In genomic region chr7:47787249-47788069, GRCh38 we compare ENCODE assay signal across 1 cellular context.
TF ChIP-seq lines count a peak whose summit lies in the region.

No MANE protein-coding gene starts in this region.

TF ChIP-seq in H1, 55 proteins besides CTCF, POLR2A, EP300 and RAD21:
- no peak for TF ChIP-seq RFX5 (IDR thresholded peaks at IDR 0.05; ENCODE audit: borderline replicate concordance, low read depth, low read length)
- no peak for TF ChIP-seq SAP30 (IDR thresholded peaks at IDR 0.05; ENCODE audit: insufficient read depth, insufficient replicate concordance, low read length)
- no peak for TF ChIP-seq CHD1 (IDR thresholded peaks at IDR 0.05; ENCODE audit: low read depth, low read length)
- no peak for TF ChIP-seq TBP (IDR thresholded peaks at IDR 0.05; ENCODE audit: low read depth, low read length)
- TF ChIP-seq SIRT6 (IDR thresholded peaks at IDR 0.05; ENCODE audit: low read length): no peak
- TF ChIP-seq FOSL1 (IDR thresholded peaks at IDR 0.05; ENCODE audit: insufficient read depth, low read depth, low read length): no peak
- no peak for TF ChIP-seq BRCA1 (IDR thresholded peaks at IDR 0.05; ENCODE audit: low read depth, low read length)
